In genomic region chr3:27290760-27291159, GRCh38 we compare ENCODE assay signal across 24 cellular contexts.
"Had no signal": no experiment of that assay in that cellular context is flagged by ENCODE, and none has a peak within 500 bp of the region (broad histone marks: within the 10 kb centered on the region; RNA-seq: fewer than 3 reads in every experiment).

No MANE protein-coding gene starts in this region.

- H3K36me3 ChIP-seq: esophagus squamous epithelium, stomach, suprapubic skin, tibial nerve had no signal

- H3K27ac ChIP-seq: coronary artery, esophagus squamous epithelium, hepatocyte, suprapubic skin, tibial nerve had no signal

- DNase-seq: activated B cell treated with CpG ODN at 0.5 μM for 24 hours; activated CD4-positive, alpha-beta T cell treated with anti-CD3 and anti-CD28 coated beads for 4 hours; activated CD4-positive, alpha-beta T cell treated with anti-CD3 and anti-CD28 coated beads, Interleukin-2, amount 50 U/mL, for 48 hours; activated CD8-positive, alpha-beta memory T cell treated with anti-CD3 and anti-CD28 coated beads, Interleukin-2, amount 50 U/mL, for 48 hours; activated naive CD4-positive, alpha-beta T cell treated with Interleukin-2 at 50 U/mL for 16 hours; activated naive CD8-positive, alpha-beta T cell treated with anti-CD3 and anti-CD28 coated beads for 36 hours; activated T-cell treated with anti-CD3 and anti-CD28 coated beads, Interleukin-2, amount 50 U/mL, for 4 hours; amniotic stem cell; esophagus squamous epithelium; foreskin melanocyte; glutamatergic neuron; nucleus accumbens; small intestine; stimulated activated CD4-positive, alpha-beta T cell treated with anti-CD3 and anti-CD28 coated beads, Interleukin-2, amount 100 ng/mL, for 24 hours; stomach had no signal

- H3K27me3 ChIP-seq: esophagus squamous epithelium, hepatocyte, stomach, suprapubic skin, tibial nerve had no signal

- H3K27ac Mint-ChIP-seq: activated B cell treated with CpG ODN at 0.5 μM for 24 hours; activated naive CD8-positive, alpha-beta T cell treated with anti-CD3 and anti-CD28 coated beads for 36 hours; activated T-helper 2 cell treated with anti-CD3 and anti-CD28 coated beads, Interferon-gamma antibody, Interleukin-2, Interleukin-4, amounts not matched to agents 10 μg/mL and 5 μg/mL and 100 μg/mL, durations not matched to agents 14 hours and 24 hours and 36 hours; memory B cell; stimulated activated effector memory CD8-positive, alpha-beta T cell treated with anti-CD3 and anti-CD28 coated beads, Interleukin-12 subunit alpha, Interleukin-12 subunit beta, amount 100 ng/mL, for 72 hours; T-helper 1 cell treated with Interleukin-12 subunit alpha and Interleukin-12 subunit beta and Interleukin-4 antibody, amounts not matched to agents 30 μg/mL and 1 μg/mL, for 36 hours had no signal

- H3K9me3 ChIP-seq: esophagus squamous epithelium, stomach, suprapubic skin, tibial nerve had no signal

- H2AFZ ChIP-seq: hepatocyte had no signal

- H3K27me3 Mint-ChIP-seq: activated B cell treated with CpG ODN at 0.5 μM for 24 hours; activated naive CD8-positive, alpha-beta T cell treated with anti-CD3 and anti-CD28 coated beads for 36 hours; memory B cell had no signal

- H3K4me1 Mint-ChIP-seq: activated B cell treated with CpG ODN at 0.5 μM for 24 hours; activated naive CD8-positive, alpha-beta T cell treated with anti-CD3 and anti-CD28 coated beads for 36 hours; stimulated activated effector memory CD8-positive, alpha-beta T cell treated with anti-CD3 and anti-CD28 coated beads, Interleukin-12 subunit alpha, Interleukin-12 subunit beta, amount 100 ng/mL, for 72 hours had no signal

- H3K4me3 ChIP-seq: coronary artery, esophagus squamous epithelium, hepatocyte, stomach, suprapubic skin, tibial nerve had no signal

- H3K9me3 Mint-ChIP-seq: activated B cell treated with CpG ODN at 0.5 μM for 24 hours; activated naive CD8-positive, alpha-beta T cell treated with anti-CD3 and anti-CD28 coated beads for 36 hours; activated T-cell treated with anti-CD3 and anti-CD28 coated beads, Interleukin-2, amount 50 U/mL, for 4 hours; activated T-helper 2 cell treated with anti-CD3 and anti-CD28 coated beads, Interferon-gamma antibody, Interleukin-2, Interleukin-4, amounts not matched to agents 10 μg/mL and 5 μg/mL and 100 μg/mL, durations not matched to agents 14 hours and 24 hours and 36 hours; memory B cell; stimulated activated effector memory CD8-positive, alpha-beta T cell treated with anti-CD3 and anti-CD28 coated beads, Interleukin-12 subunit alpha, Interleukin-12 subunit beta, amount 100 ng/mL, for 72 hours; T-helper 1 cell treated with Interleukin-12 subunit alpha and Interleukin-12 subunit beta and Interleukin-4 antibody, amounts not matched to agents 30 μg/mL and 1 μg/mL, for 36 hours had no signal

- H3K4me2 ChIP-seq: hepatocyte had no signal

- ATAC-seq: activated T-cell treated with anti-CD3 and anti-CD28 coated beads, Interleukin-2, amount 50 U/mL, for 4 hours; sciatic nerve; stimulated activated effector memory CD8-positive, alpha-beta T cell treated with anti-CD3 and anti-CD28 coated beads, Interleukin-12 subunit alpha, Interleukin-12 subunit beta, amount 100 ng/mL, for 72 hours had no signal

- H3K4me3 Mint-ChIP-seq: activated B cell treated with CpG ODN at 0.5 μM for 24 hours; activated naive CD8-positive, alpha-beta T cell treated with anti-CD3 and anti-CD28 coated beads for 36 hours; activated T-cell treated with anti-CD3 and anti-CD28 coated beads, Interleukin-2, amount 50 U/mL, for 4 hours; memory B cell; stimulated activated effector memory CD8-positive, alpha-beta T cell treated with anti-CD3 and anti-CD28 coated beads, Interleukin-12 subunit alpha, Interleukin-12 subunit beta, amount 100 ng/mL, for 72 hours; T-helper 1 cell treated with Interleukin-12 subunit alpha and Interleukin-12 subunit beta and Interleukin-4 antibody, amounts not matched to agents 30 μg/mL and 1 μg/mL, for 36 hours had no signal

- H3K4me1 ChIP-seq: suprapubic skin, tibial nerve had no signal

- H3K36me3 Mint-ChIP-seq: activated naive CD8-positive, alpha-beta T cell treated with anti-CD3 and anti-CD28 coated beads for 36 hours; memory B cell; stimulated activated effector memory CD8-positive, alpha-beta T cell treated with anti-CD3 and anti-CD28 coated beads, Interleukin-12 subunit alpha, Interleukin-12 subunit beta, amount 100 ng/mL, for 72 hours had no signal
